ENCODE assay signal across 23 cellular contexts in the genomic region with DNA sequence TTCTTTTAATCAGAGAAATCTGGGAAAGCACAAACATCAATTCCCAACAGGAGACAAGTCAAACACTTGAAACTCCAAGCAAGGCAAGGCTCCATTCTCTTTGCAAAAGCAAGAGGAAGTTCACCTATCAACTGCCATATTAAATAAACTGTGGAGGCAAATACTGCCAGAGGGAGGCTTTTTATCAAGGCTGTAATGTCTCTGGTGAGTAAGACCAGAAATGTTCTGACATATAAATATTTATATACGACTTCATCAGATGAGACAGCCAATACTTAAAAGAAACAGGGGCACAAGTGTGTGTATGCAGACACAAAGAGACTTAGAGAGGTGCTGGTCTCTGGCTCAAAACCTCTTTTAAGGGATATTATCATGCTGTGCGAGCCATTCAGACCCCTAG. TPM values are rescaled to one million over a fixed set of nuclear protein-coding genes. Genes with fewer than 3 reads are reported as not detected.
A peak's percentile ranks its signal among the peaks of the same experiment; 100 is the strongest.
DNase-seq lines count a peak whose midpoint lies in the region; ATAC-seq and TF ChIP-seq lines count a peak whose summit lies in the region.
"Had no signal": no experiment of that assay in that cellular context is flagged by ENCODE, and none has a peak within 500 bp of the region (broad histone marks: within the 10 kb centered on the region; RNA-seq: fewer than 3 reads in every experiment).

No MANE protein-coding gene starts in this region.

- peaks cover 26% of the 10 kb centered on the region for H3F3A ChIP-seq in neural progenitor cell (ENCODE audit: low read depth)

- no peaks in the 10 kb centered on the region for H3K36me3 ChIP-seq in neural progenitor cell
- H3K36me3 ChIP-seq: BLaER1 treated with 17β-estradiol and CSF1 and Interleukin-3, amounts not matched to agents 10 nM and 100 nM had no signal

- H3K79me2 ChIP-seq in neural progenitor cell (ENCODE audit: low read depth) = no peaks in the 10 kb centered on the region

- H3K4me2 ChIP-seq in neural progenitor cell = peak overlapping the region; percentile 53
- H3K4me2 ChIP-seq: BLaER1 treated with 17β-estradiol and CSF1 and Interleukin-3, amounts not matched to agents 10 nM and 100 nM had no signal

- H3K27me3 ChIP-seq in neural progenitor cell = no peaks in the 10 kb centered on the region
- H3K27me3 ChIP-seq: SJCRH30 had no signal

- DNase-seq in DMS53 (lab: John Stamatoyannopoulos, UW) (peak; percentile 2), DMS53 treated with DMSO at 0.1 percent for 48 hours (lab: John Stamatoyannopoulos, UW; ENCODE audit: unreplicated experiment) (no peak), NCI-H146 treated with DMSO at 0.1 percent for 48 hours (lab: John Stamatoyannopoulos, UW; ENCODE audit: unreplicated experiment) (peak; percentile 77), NCI-H748 treated with DMSO at 0.1 percent for 48 hours (lab: John Stamatoyannopoulos, UW) (peak; percentile 84), neural progenitor cell (ENCODE audit: low spot score) (peak; percentile 24), NCI-H82 treated with DMSO at 0.1 percent for 48 hours (lab: John Stamatoyannopoulos, UW; ENCODE audit: unreplicated experiment) (no peak)
- DNase-seq: CD4-positive, alpha-beta memory T cell; EL; GF-D8; H7; HFFc6; NCI-H2171 treated with DMSO at 0.1 percent for 48 hours; NCI-H446 treated with DMSO at 0.1 percent for 48 hours; NCI-H526 treated with DMSO at 0.1 percent for 48 hours; OCI-M1; SJCRH30; T1000 had no signal

- no peak overlapping the region for H2AFZ ChIP-seq in neural progenitor cell (replicated peaks)

- peak overlapping the region; percentile 47 for H3K27ac ChIP-seq in neural progenitor cell
- H3K27ac ChIP-seq: 22Rv1; BLaER1 treated with 17β-estradiol and CSF1 and Interleukin-3, amounts not matched to agents 10 nM and 100 nM; SJCRH30 had no signal

- H3K9ac ChIP-seq in neural progenitor cell = no peak overlapping the region
- H3K9ac ChIP-seq: BLaER1 treated with 17β-estradiol and CSF1 and Interleukin-3, amounts not matched to agents 10 nM and 100 nM had no signal

- peaks cover 26% of the 10 kb centered on the region for H3K4me1 Mint-ChIP-seq in neural progenitor cell
- H3K4me1 Mint-ChIP-seq: CD4-positive, alpha-beta memory T cell; IgD-negative memory B cell had no signal

- no peak overlapping the region for H3K27ac Mint-ChIP-seq in neural progenitor cell
- H3K27ac Mint-ChIP-seq: CD4-positive, alpha-beta memory T cell; HFFc6; IgD-negative memory B cell had no signal

- H3K36me3 Mint-ChIP-seq in neural progenitor cell = no peaks in the 10 kb centered on the region
- H3K36me3 Mint-ChIP-seq: CD4-positive, alpha-beta memory T cell; IgD-negative memory B cell had no signal

- no peak for TF ChIP-seq CTCF in neural progenitor cell (IDR thresholded peaks at IDR 0.05)

- ATAC-seq in HG03460 (IDR thresholded peaks at IDR 0.05; ENCODE audit: unreplicated experiment) (no peak), GM19035 (IDR thresholded peaks at IDR 0.05; ENCODE audit: unreplicated experiment) (no peak)

- H4K20me1 ChIP-seq in neural progenitor cell (ENCODE audit: low read depth) = no peaks in the 10 kb centered on the region

- H3K4me3 ChIP-seq in neural progenitor cell = no peak overlapping the region
- H3K4me3 ChIP-seq: BLaER1 treated with 17β-estradiol and CSF1 and Interleukin-3, amounts not matched to agents 10 nM and 100 nM; SJCRH30 had no signal

- H3K9me3 ChIP-seq in neural progenitor cell (ENCODE audit: low read depth) = no peaks in the 10 kb centered on the region
- H3K9me3 ChIP-seq: SJCRH30 had no signal

- no peak overlapping the region for H3K4me3 Mint-ChIP-seq in neural progenitor cell
- H3K4me3 Mint-ChIP-seq: CD4-positive, alpha-beta memory T cell; HFFc6; IgD-negative memory B cell had no signal

- H3K4me1 ChIP-seq in neural progenitor cell = peaks cover 19% of the 10 kb centered on the region
- H3K4me1 ChIP-seq: BLaER1 treated with 17β-estradiol and CSF1 and Interleukin-3, amounts not matched to agents 10 nM and 100 nM; SJCRH30 had no signal

- H3K27me3 Mint-ChIP-seq in neural progenitor cell (ENCODE audit: insufficient read depth, low read depth) = peaks cover 3% of the 10 kb centered on the region
- H3K27me3 Mint-ChIP-seq: CD4-positive, alpha-beta memory T cell had no signal

- peaks cover 2% of the 10 kb centered on the region for H3K9me3 Mint-ChIP-seq in neural progenitor cell
- H3K9me3 Mint-ChIP-seq: CD4-positive, alpha-beta memory T cell; IgD-negative memory B cell had no signal

RNA-seq across cellular contexts. Expression of a gene that starts 24.5 kb away (rescaled TPM):
- total RNA-seq in neural progenitor cell (ENCODE audit: low replicate concordance) = 4.7 and 4.8 TPM in 2 replicates
- total RNA-seq: CD4-positive, alpha-beta memory T cell; HFFc6; T-helper 1 cell treated with Interleukin-12 subunit alpha and Interleukin-12 subunit beta and Interleukin-4 antibody, amounts not matched to agents 30 ng/mL and 1 ng/mL, for 36 hours had no signal

Comparison
In these comparisons a context has a peak if more than half of its experiments do, and no peak if none do; other contexts are left out.
1. DNase-seq: peak in DMS53 (single experiment), NCI-H146 treated with DMSO at 0.1 percent for 48 hours (single experiment), NCI-H748 treated with DMSO at 0.1 percent for 48 hours (single experiment) and neural progenitor cell (single experiment); none in DMS53 treated with DMSO at 0.1 percent for 48 hours (single experiment) and NCI-H82 treated with DMSO at 0.1 percent for 48 hours (single experiment).